Comparison of ENCODE assay signal across 21 cellular contexts in genomic region chr1:53267761-53268160, GRCh38. TPM values are rescaled to one million over a fixed set of nuclear protein-coding genes. Genes with fewer than 3 reads are reported as not detected.
DNase-seq lines count a peak whose midpoint lies in the region; TF ChIP-seq lines count a peak whose summit lies in the region.
"Had no signal": no experiment of that assay in that cellular context is flagged by ENCODE, and none has a peak within 500 bp of the region (broad histone marks: within the 10 kb centered on the region; RNA-seq: fewer than 3 reads in every experiment).

No MANE protein-coding gene starts in this region.

- POLR2A ChIA-PET in Caco-2 (lab: Charles Lee), result no interaction called here

- H3K4me3 Mint-ChIP-seq in glutamatergic neuron (ENCODE audit: unreplicated experiment) (no peak overlapping the region), Caco-2 (ENCODE audit: unreplicated experiment) (no peak overlapping the region)
- H3K4me3 Mint-ChIP-seq: B cell; CD4-positive, alpha-beta T cell; CD8-positive, alpha-beta T cell had no signal

- peaks cover 5% of the 10 kb centered on the region for H3K9me3 Mint-ChIP-seq in glutamatergic neuron (ENCODE audit: unreplicated experiment)
- no peaks in the 10 kb centered on the region for H3K9me3 Mint-ChIP-seq in Caco-2 (ENCODE audit: unreplicated experiment)
- H3K9me3 Mint-ChIP-seq: CD4-positive, alpha-beta T cell; CD8-positive, alpha-beta T cell had no signal

- peaks cover 24% of the 10 kb centered on the region for H3K36me3 Mint-ChIP-seq in glutamatergic neuron (ENCODE audit: unreplicated experiment)
- peaks cover 6% of the 10 kb centered on the region for H3K36me3 Mint-ChIP-seq in Caco-2 (ENCODE audit: insufficient read depth, unreplicated experiment)

- TF ChIP-seq CTCF in glutamatergic neuron (IDR thresholded peaks at IDR 0.05; ENCODE audit: partially characterized antibody, unreplicated experiment) (no peak), Caco-2 (IDR thresholded peaks at IDR 0.05; ENCODE audit: insufficient read depth in 1 of 2, low read depth in 1 of 2, low read length in 1 of 2, severe bottlenecking in 1 of 2, unreplicated experiment in 1 of 2) (no peak)

- H3K4me1 ChIP-seq in Caco-2, result no peaks in the 10 kb centered on the region
- H3K4me1 ChIP-seq: A549 had no signal

- intact Hi-C loops in Caco-2 (cut with micrococcal nuclease; ENCODE audit: unreplicated experiment), result no loop called here

- no peaks in the 10 kb centered on the region for H3K9me3 ChIP-seq in Caco-2
- H3K9me3 ChIP-seq: A549; BLaER1 treated with 17β-estradiol and CSF1 and Interleukin-3, amounts not matched to agents 10 nM and 100 nM had no signal

- H3K4me1 Mint-ChIP-seq in glutamatergic neuron (ENCODE audit: low read depth, unreplicated experiment) (no peaks in the 10 kb centered on the region), Caco-2 (ENCODE audit: low read depth, unreplicated experiment) (no peaks in the 10 kb centered on the region)

- H3K36me3 ChIP-seq in Caco-2 (ENCODE audit: control insufficient read depth, insufficient read depth, low read length), result no peaks in the 10 kb centered on the region

- no peaks in the 10 kb centered on the region for H3K27me3 ChIP-seq in Caco-2 (replicated peaks; ENCODE audit: control insufficient read depth, insufficient read depth, low read length)
- H3K27me3 ChIP-seq: BLaER1 treated with 17β-estradiol and CSF1 and Interleukin-3, amounts not matched to agents 10 nM and 100 nM had no signal

- peak overlapping the region; percentile 62 for H3K27ac Mint-ChIP-seq in glutamatergic neuron (ENCODE audit: unreplicated experiment)
- no peak overlapping the region for H3K27ac Mint-ChIP-seq in Caco-2 (ENCODE audit: unreplicated experiment)
- H3K27ac Mint-ChIP-seq: B cell; CD4-positive, alpha-beta T cell; CD8-positive, alpha-beta T cell had no signal

- peak; percentile 30 for DNase-seq in activated CD8-positive, alpha-beta memory T cell treated with anti-CD3 and anti-CD28 coated beads, Interleukin-2, amount 50 U/mL, for 48 hours
- DNase-seq in activated CD8-positive, alpha-beta memory T cell treated with anti-CD3 and anti-CD28 coated beads, Interleukin-2, amount 50 U/mL, for 4 hours, result no peak
- DNase-seq in glutamatergic neuron (no peak), mesenteric fat pad (ENCODE audit: low spot score) (peak; percentile 39), Caco-2 (no peak)
- no peak for DNase-seq in stimulated activated CD4-positive, alpha-beta T cell treated with anti-CD3 and anti-CD28 coated beads, Interleukin-4, amount 100 ng/mL, for 4 hours
- no peak for DNase-seq in stimulated activated CD4-positive, alpha-beta T cell treated with anti-CD3 and anti-CD28 coated beads, Interleukin-2, amount 100 ng/mL, for 48 hours
- DNase-seq: AML-193; CD4-positive, alpha-beta T cell; CD8-positive, alpha-beta T cell; DMS 273 treated with DMSO at 0.1 percent for 48 hours; DMS153; DMS53; DMS79; DND-41; EL; GDM1 had no signal

- H3K4me3 ChIP-seq in Caco-2 (ENCODE audit: low read depth, low read length), result no peak overlapping the region
- H3K4me3 ChIP-seq: A549; BLaER1 treated with 17β-estradiol and CSF1 and Interleukin-3, amounts not matched to agents 10 nM and 100 nM; GM12878 had no signal

- CTCF ChIA-PET in Caco-2 (lab: Charles Lee), result interaction anchor here (1.1 kb wide), 1 partner anchor 126 kb away, joined by 3 read pairs; no protein-coding TSS in a partner anchor

- BruUV-seq in Caco-2 (replicated peaks; lab: Mats Ljungman, UMichigan), result no TSS peak

- H3K27me3 Mint-ChIP-seq in glutamatergic neuron (ENCODE audit: unreplicated experiment) (peaks cover 5% of the 10 kb centered on the region), Caco-2 (ENCODE audit: insufficient read depth, unreplicated experiment) (no peaks in the 10 kb centered on the region)
- H3K27me3 Mint-ChIP-seq: B cell; CD4-positive, alpha-beta T cell had no signal

RNA-seq across cellular contexts. Expression of gene MAGOH, which starts 29.4 kb away (rescaled TPM):
- total RNA-seq in glutamatergic neuron (ENCODE audit: unreplicated experiment) (27.3 TPM), mesenteric fat pad (35.7 TPM), Caco-2 (2022) (74.2 and 77.0 TPM in 2 replicates)

RNA-seq across cellular contexts. Expression of gene CZIB, which starts 47.3 kb away (rescaled TPM):
- total RNA-seq in glutamatergic neuron (ENCODE audit: unreplicated experiment) (48.5 TPM), mesenteric fat pad (48.2 TPM), Caco-2 (2022) (36.0 and 42.6 TPM in 2 replicates)

Comparison
In these comparisons a context has a peak if more than half of its experiments do, and no peak if none do; other contexts are left out.
1. DNase-seq: peak in activated CD8-positive, alpha-beta memory T cell treated with anti-CD3 and anti-CD28 coated beads, Interleukin-2, amount 50 U/mL, for 48 hours (single experiment) and mesenteric fat pad (single experiment); none in activated CD8-positive, alpha-beta memory T cell treated with anti-CD3 and anti-CD28 coated beads, Interleukin-2, amount 50 U/mL, for 4 hours (single experiment), glutamatergic neuron (single experiment), stimulated activated CD4-positive, alpha-beta T cell treated with anti-CD3 and anti-CD28 coated beads, Interleukin-4, amount 100 ng/mL, for 4 hours (0 of 2), stimulated activated CD4-positive, alpha-beta T cell treated with anti-CD3 and anti-CD28 coated beads, Interleukin-2, amount 100 ng/mL, for 48 hours (0 of 2) and Caco-2 (0 of 2).